In genomic region chr15:43135351-43135750, GRCh38 we compare ENCODE assay signal across 1 cellular context.
TF ChIP-seq lines count a peak whose summit lies in the region.

No MANE protein-coding gene starts in this region.

TF ChIP-seq in GM12878, 131 proteins besides CTCF, POLR2A, EP300 and RAD21:
- TF ChIP-seq, protein P1, sequence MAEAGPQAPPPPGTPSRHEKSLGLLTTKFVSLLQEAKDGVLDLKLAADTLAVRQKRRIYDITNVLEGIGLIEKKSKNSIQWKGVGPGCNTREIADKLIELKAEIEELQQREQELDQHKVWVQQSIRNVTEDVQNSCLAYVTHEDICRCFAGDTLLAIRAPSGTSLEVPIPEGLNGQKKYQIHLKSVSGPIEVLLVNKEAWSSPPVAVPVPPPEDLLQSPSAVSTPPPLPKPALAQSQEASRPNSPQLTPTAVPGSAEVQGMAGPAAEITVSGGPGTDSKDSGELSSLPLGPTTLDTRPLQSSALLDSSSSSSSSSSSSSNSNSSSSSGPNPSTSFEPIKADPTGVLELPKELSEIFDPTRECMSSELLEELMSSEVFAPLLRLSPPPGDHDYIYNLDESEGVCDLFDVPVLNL (IDR thresholded peaks at IDR 0.05; ENCODE audit: low read depth, low read length): no peak
- TF ChIP-seq NRF1 (conservative IDR thresholded peaks at IDR 0.05; ENCODE audit: low read depth, low read length) (no peak), RELA (IDR thresholded peaks at IDR 0.05; ENCODE audit: borderline replicate concordance, partially characterized antibody) (no peak), RBBP5 (conservative IDR thresholded peaks at IDR 0.05) (no peak), USF2 (IDR thresholded peaks at IDR 0.05; ENCODE audit: borderline replicate concordance, low read depth, low read length) (no peak), WRNIP1 (IDR thresholded peaks at IDR 0.05; ENCODE audit: borderline replicate concordance, low read depth, low read length) (no peak), HSF1 (IDR thresholded peaks at IDR 0.05; ENCODE audit: low read depth, low read length) (no peak), IRF4 (IDR thresholded peaks at IDR 0.05; ENCODE audit: low read depth, low read length) (no peak), MYC (IDR thresholded peaks at IDR 0.05; ENCODE audit: insufficient read depth, insufficient read length, insufficient replicate concordance, low read length, severe bottlenecking) (no peak), ATF7 (IDR thresholded peaks at IDR 0.05; ENCODE audit: low read depth) (no peak), CREM (IDR thresholded peaks at IDR 0.05; ENCODE audit: low read depth) (no peak), SRF (IDR thresholded peaks at IDR 0.05; ENCODE audit: low read depth in 2 of 2, low read length in 2 of 2) (no peak)
- TF ChIP-seq, protein P2, sequence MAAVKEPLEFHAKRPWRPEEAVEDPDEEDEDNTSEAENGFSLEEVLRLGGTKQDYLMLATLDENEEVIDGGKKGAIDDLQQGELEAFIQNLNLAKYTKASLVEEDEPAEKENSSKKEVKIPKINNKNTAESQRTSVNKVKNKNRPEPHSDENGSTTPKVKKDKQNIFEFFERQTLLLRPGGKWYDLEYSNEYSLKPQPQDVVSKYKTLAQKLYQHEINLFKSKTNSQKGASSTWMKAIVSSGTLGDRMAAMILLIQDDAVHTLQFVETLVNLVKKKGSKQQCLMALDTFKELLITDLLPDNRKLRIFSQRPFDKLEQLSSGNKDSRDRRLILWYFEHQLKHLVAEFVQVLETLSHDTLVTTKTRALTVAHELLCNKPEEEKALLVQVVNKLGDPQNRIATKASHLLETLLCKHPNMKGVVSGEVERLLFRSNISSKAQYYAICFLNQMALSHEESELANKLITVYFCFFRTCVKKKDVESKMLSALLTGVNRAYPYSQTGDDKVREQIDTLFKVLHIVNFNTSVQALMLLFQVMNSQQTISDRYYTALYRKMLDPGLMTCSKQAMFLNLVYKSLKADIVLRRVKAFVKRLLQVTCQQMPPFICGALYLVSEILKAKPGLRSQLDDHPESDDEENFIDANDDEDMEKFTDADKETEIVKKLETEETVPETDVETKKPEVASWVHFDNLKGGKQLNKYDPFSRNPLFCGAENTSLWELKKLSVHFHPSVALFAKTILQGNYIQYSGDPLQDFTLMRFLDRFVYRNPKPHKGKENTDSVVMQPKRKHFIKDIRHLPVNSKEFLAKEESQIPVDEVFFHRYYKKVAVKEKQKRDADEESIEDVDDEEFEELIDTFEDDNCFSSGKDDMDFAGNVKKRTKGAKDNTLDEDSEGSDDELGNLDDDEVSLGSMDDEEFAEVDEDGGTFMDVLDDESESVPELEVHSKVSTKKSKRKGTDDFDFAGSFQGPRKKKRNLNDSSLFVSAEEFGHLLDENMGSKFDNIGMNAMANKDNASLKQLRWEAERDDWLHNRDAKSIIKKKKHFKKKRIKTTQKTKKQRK (IDR thresholded peaks at IDR 0.05; ENCODE audit: low read depth, low read length): no peak
- TF ChIP-seq, protein P3, sequence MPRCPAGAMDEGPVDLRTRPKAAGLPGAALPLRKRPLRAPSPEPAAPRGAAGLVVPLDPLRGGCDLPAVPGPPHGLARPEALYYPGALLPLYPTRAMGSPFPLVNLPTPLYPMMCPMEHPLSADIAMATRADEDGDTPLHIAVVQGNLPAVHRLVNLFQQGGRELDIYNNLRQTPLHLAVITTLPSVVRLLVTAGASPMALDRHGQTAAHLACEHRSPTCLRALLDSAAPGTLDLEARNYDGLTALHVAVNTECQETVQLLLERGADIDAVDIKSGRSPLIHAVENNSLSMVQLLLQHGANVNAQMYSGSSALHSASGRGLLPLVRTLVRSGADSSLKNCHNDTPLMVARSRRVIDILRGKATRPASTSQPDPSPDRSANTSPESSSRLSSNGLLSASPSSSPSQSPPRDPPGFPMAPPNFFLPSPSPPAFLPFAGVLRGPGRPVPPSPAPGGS (IDR thresholded peaks at IDR 0.05; ENCODE audit: borderline replicate concordance, insufficient read depth, low read depth, low read length, poor library complexity, severe bottlenecking): no peak
- TF ChIP-seq, protein P4, sequence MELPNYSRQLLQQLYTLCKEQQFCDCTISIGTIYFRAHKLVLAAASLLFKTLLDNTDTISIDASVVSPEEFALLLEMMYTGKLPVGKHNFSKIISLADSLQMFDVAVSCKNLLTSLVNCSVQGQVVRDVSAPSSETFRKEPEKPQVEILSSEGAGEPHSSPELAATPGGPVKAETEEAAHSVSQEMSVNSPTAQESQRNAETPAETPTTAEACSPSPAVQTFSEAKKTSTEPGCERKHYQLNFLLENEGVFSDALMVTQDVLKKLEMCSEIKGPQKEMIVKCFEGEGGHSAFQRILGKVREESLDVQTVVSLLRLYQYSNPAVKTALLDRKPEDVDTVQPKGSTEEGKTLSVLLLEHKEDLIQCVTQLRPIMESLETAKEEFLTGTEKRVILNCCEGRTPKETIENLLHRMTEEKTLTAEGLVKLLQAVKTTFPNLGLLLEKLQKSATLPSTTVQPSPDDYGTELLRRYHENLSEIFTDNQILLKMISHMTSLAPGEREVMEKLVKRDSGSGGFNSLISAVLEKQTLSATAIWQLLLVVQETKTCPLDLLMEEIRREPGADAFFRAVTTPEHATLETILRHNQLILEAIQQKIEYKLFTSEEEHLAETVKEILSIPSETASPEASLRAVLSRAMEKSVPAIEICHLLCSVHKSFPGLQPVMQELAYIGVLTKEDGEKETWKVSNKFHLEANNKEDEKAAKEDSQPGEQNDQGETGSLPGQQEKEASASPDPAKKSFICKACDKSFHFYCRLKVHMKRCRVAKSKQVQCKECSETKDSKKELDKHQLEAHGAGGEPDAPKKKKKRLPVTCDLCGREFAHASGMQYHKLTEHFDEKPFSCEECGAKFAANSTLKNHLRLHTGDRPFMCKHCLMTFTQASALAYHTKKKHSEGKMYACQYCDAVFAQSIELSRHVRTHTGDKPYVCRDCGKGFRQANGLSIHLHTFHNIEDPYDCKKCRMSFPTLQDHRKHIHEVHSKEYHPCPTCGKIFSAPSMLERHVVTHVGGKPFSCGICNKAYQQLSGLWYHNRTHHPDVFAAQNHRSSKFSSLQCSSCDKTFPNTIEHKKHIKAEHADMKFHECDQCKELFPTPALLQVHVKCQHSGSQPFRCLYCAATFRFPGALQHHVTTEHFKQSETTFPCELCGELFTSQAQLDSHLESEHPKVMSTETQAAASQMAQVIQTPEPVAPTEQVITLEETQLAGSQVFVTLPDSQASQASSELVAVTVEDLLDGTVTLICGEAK (IDR thresholded peaks at IDR 0.05; ENCODE audit: borderline replicate concordance): no peak
